Comparison of ENCODE assay signal across 1 cellular context in the genomic region with DNA sequence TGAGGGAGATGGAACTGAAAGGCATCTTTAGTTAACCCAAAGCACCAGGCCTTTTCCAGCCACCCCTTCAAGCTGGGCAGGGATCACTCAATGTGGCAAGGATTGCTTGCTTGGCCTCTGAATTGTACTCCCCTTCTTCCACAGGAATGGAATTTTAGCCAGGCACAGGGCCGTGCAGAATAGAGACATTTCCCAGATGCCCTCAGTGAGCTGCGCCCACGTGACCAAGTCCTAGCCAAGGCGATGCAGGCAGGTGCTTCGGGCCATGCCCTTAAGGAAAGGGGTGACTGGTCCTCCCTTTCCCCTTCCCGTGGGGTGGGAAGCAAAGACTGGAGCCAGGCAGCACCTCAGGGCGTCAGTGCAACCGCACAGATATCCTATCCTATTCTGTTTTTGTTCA.
A peak's percentile ranks its signal among the peaks of the same experiment; 100 is the strongest.
TF ChIP-seq lines count a peak whose summit lies in the region.

No MANE protein-coding gene starts in this region.

TF ChIP-seq in K562, 482 proteins besides CTCF, POLR2A, EP300 and RAD21:
- no peak for TF ChIP-seq ZKSCAN1 (IDR thresholded peaks at IDR 0.05; ENCODE audit: low read depth, low read length)
- TF ChIP-seq LCOR (CRISPR knock-in tag; IDR thresholded peaks at IDR 0.05), result no peak
- no peak for TF ChIP-seq KLF13 (tag; IDR thresholded peaks at IDR 0.05; ENCODE audit: borderline replicate concordance, low read depth)
- TF ChIP-seq PTTG1 (tag; IDR thresholded peaks at IDR 0.05; ENCODE audit: low read depth), result no peak
- TF ChIP-seq, protein P1, sequence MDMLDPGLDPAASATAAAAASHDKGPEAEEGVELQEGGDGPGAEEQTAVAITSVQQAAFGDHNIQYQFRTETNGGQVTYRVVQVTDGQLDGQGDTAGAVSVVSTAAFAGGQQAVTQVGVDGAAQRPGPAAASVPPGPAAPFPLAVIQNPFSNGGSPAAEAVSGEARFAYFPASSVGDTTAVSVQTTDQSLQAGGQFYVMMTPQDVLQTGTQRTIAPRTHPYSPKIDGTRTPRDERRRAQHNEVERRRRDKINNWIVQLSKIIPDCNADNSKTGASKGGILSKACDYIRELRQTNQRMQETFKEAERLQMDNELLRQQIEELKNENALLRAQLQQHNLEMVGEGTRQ (CRISPR knock-in tag; IDR thresholded peaks at IDR 0.05), result peak; percentile 32; the same call in 1 of the 2 replicates
- no peak for TF ChIP-seq ARHGAP35 (IDR thresholded peaks at IDR 0.05; ENCODE audit: partially characterized antibody)
- TF ChIP-seq, protein P2, sequence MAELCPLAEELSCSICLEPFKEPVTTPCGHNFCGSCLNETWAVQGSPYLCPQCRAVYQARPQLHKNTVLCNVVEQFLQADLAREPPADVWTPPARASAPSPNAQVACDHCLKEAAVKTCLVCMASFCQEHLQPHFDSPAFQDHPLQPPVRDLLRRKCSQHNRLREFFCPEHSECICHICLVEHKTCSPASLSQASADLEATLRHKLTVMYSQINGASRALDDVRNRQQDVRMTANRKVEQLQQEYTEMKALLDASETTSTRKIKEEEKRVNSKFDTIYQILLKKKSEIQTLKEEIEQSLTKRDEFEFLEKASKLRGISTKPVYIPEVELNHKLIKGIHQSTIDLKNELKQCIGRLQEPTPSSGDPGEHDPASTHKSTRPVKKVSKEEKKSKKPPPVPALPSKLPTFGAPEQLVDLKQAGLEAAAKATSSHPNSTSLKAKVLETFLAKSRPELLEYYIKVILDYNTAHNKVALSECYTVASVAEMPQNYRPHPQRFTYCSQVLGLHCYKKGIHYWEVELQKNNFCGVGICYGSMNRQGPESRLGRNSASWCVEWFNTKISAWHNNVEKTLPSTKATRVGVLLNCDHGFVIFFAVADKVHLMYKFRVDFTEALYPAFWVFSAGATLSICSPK (IDR thresholded peaks at IDR 0.05; ENCODE audit: borderline replicate concordance), result no peak
TF ChIP-seq in K562: peak in this region for 1.
